ENCODE assay signal across 20 cellular contexts in genomic region chr19:29963576-29963975, GRCh38. TPM values are rescaled to one million over a fixed set of nuclear protein-coding genes. Genes with fewer than 3 reads are reported as not detected.
A peak's percentile ranks its signal among the peaks of the same experiment; 100 is the strongest.
DNase-seq lines count a peak whose midpoint lies in the region; ATAC-seq and TF ChIP-seq lines count a peak whose summit lies in the region.
"Had no signal": no experiment of that assay in that cellular context is flagged by ENCODE, and none has a peak within 500 bp of the region (broad histone marks: within the 10 kb centered on the region; RNA-seq: fewer than 3 reads in every experiment).

No MANE protein-coding gene starts in this region.

- no peaks in the 10 kb centered on the region for H3K27me3 Mint-ChIP-seq in WTC11 (ENCODE audit: low read depth)
- H3K27me3 Mint-ChIP-seq in naive thymus-derived CD4-positive, alpha-beta T cell = no peaks in the 10 kb centered on the region

- H3K36me3 ChIP-seq in naive thymus-derived CD4-positive, alpha-beta T cell (ENCODE audit: control insufficient read depth in 2 of 3, insufficient read depth in 3 of 3, low read length in 3 of 3) = no peaks in the 10 kb centered on the region
- H3K36me3 ChIP-seq: thoracic aorta had no signal

- no peak overlapping the region for H3K4me3 Mint-ChIP-seq in WTC11
- H3K4me3 Mint-ChIP-seq in naive thymus-derived CD4-positive, alpha-beta T cell = peak overlapping the region in 8 of 10 donors; percentile 37 to 76 (median 58)

- no peak for ATAC-seq in WTC11
- ATAC-seq in naive thymus-derived CD4-positive, alpha-beta T cell = no peak
- no peak for ATAC-seq in foreskin keratinocyte

- no peaks in the 10 kb centered on the region for H3K9me3 ChIP-seq in naive thymus-derived CD4-positive, alpha-beta T cell (ENCODE audit: control insufficient read depth in 2 of 3, low read length in 3 of 3)
- H3K9me3 ChIP-seq: thoracic aorta had no signal

- POLR2A ChIA-PET in WTC11 (lab: Charles Lee) = no interaction called here
- POLR2A ChIA-PET in naive thymus-derived CD4-positive, alpha-beta T cell (lab: Charles Lee) = interaction anchor here (1.0 kb wide), 1 partner anchor 22 kb away, joined by 3 read pairs; the partner anchor contains the start of gene URI1

- DNase-seq in NCI-H2107 treated with DMSO at 0.1 percent for 48 hours (lab: John Stamatoyannopoulos, UW; ENCODE audit: unreplicated experiment) (peak; percentile 22), NCI-H2107 (lab: John Stamatoyannopoulos, UW) (no peak), DMS 273 treated with DMSO at 0.1 percent for 48 hours (lab: John Stamatoyannopoulos, UW) (peak; percentile 29), WTC11 (ENCODE audit: low spot score) (no peak), foreskin keratinocyte (no peak), dermis blood vessel endothelial cell (no peak), T1000 (lab: John Stamatoyannopoulos, UW) (no peak)
- DNase-seq in naive thymus-derived CD4-positive, alpha-beta T cell = no peak
- DNase-seq: activated gamma-delta T cell treated with Interleukin-2 at 50 U/mL for 16 hours; aorta; DMS79 treated with DMSO at 0.1 percent for 48 hours; GM23248; kidney glomerular epithelial cell; MM.1S; NCI-H1694 treated with DMSO at 0.1 percent for 48 hours; NCI-H510A; Right ventricle myocardium superior; stimulated activated CD4-positive, alpha-beta T cell treated with anti-CD3 and anti-CD28 coated beads, Interleukin-12 subunit alpha, Interleukin-12 subunit beta, amount 100 ng/mL, for 4 hours had no signal

- no peaks in the 10 kb centered on the region for H3K36me3 Mint-ChIP-seq in WTC11
- peaks cover 0 to 12% (median 10%) of the 10 kb centered on the region in 5 donors for H3K36me3 Mint-ChIP-seq in naive thymus-derived CD4-positive, alpha-beta T cell

- peak overlapping the region; percentile 73; the same call in 1 of the 2 replicates for H3K27ac Mint-ChIP-seq in WTC11
- H3K27ac Mint-ChIP-seq in naive thymus-derived CD4-positive, alpha-beta T cell = peak overlapping the region in 5 of 9 donors; percentile 13 to 69 (median 46)

- H3K4me3 ChIP-seq in naive thymus-derived CD4-positive, alpha-beta T cell (ENCODE audit: low read length) = no peak overlapping the region
- H3K4me3 ChIP-seq: GM23248, thoracic aorta had no signal

- H3K27ac ChIP-seq in naive thymus-derived CD4-positive, alpha-beta T cell (ENCODE audit: low read depth, low read length) = no peak overlapping the region
- no peak overlapping the region for H3K27ac ChIP-seq in foreskin keratinocyte
- H3K27ac ChIP-seq: C4-2B, GM23248, thoracic aorta had no signal

- peaks cover 37% of the 10 kb centered on the region for H3K4me1 Mint-ChIP-seq in WTC11
- H3K4me1 Mint-ChIP-seq in naive thymus-derived CD4-positive, alpha-beta T cell = peaks cover 41 to 92% (median 88%) of the 10 kb centered on the region in 7 donors

- no peaks in the 10 kb centered on the region for H3K27me3 ChIP-seq in naive thymus-derived CD4-positive, alpha-beta T cell (ENCODE audit: control insufficient read depth in 2 of 2, insufficient read depth in 2 of 2, low read length in 2 of 2)
- no peaks in the 10 kb centered on the region for H3K27me3 ChIP-seq in foreskin keratinocyte

- intact Hi-C loops in naive thymus-derived CD4-positive, alpha-beta T cell (cut with micrococcal nuclease) = no loop called here

- CTCF ChIA-PET in WTC11 (lab: Charles Lee) = interaction anchor here (1.0 kb wide), 1 partner anchor 106 kb away, joined by 5 read pairs; no protein-coding TSS in a partner anchor
- CTCF ChIA-PET in naive thymus-derived CD4-positive, alpha-beta T cell (lab: Charles Lee) = interaction anchor here (0.6 kb wide), 1 partner anchor 86 kb away, joined by 5 read pairs; no protein-coding TSS in a partner anchor

- no peaks in the 10 kb centered on the region for H3K9me3 Mint-ChIP-seq in WTC11
- peaks cover 0 to 5% (median 0%) of the 10 kb centered on the region in 11 donors for H3K9me3 Mint-ChIP-seq in naive thymus-derived CD4-positive, alpha-beta T cell

- TF ChIP-seq CTCF in WTC11 (IDR thresholded peaks at IDR 0.05) (no peak), foreskin keratinocyte (conservative IDR thresholded peaks at IDR 0.05) (no peak)

- peaks cover 25 to 32% of the 10 kb centered on the region in 2 donors for H3K4me1 ChIP-seq in naive thymus-derived CD4-positive, alpha-beta T cell (ENCODE audit: control insufficient read depth in 2 of 2, insufficient read depth in 2 of 2, low read length in 2 of 2)
- peaks cover 16% of the 10 kb centered on the region for H3K4me1 ChIP-seq in foreskin keratinocyte

TF ChIP-seq in WTC11, 78 proteins besides CTCF, POLR2A, EP300 and RAD21:
- TF ChIP-seq MXD4 (CRISPR knock-in tag; IDR thresholded peaks at IDR 0.05; ENCODE audit: borderline replicate concordance) = no peak
- no peak for TF ChIP-seq TP53 (CRISPR knock-in tag; IDR thresholded peaks at IDR 0.05)
- TF ChIP-seq IRF2 (CRISPR knock-in tag; IDR thresholded peaks at IDR 0.05; ENCODE audit: borderline replicate concordance, low read depth) = no peak
- TF ChIP-seq, protein P1, sequence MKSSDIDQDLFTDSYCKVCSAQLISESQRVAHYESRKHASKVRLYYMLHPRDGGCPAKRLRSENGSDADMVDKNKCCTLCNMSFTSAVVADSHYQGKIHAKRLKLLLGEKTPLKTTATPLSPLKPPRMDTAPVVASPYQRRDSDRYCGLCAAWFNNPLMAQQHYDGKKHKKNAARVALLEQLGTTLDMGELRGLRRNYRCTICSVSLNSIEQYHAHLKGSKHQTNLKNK (CRISPR knock-in tag; IDR thresholded peaks at IDR 0.05) = no peak
- TF ChIP-seq, protein P2, sequence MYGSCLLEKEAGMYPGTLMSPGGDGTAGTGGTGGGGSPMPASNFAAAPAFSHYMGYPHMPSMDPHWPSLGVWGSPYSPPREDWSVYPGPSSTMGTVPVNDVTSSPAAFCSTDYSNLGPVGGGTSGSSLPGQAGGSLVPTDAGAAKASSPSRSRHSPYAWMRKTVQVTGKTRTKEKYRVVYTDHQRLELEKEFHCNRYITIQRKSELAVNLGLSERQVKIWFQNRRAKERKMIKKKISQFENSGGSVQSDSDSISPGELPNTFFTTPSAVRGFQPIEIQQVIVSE (CRISPR knock-in tag; IDR thresholded peaks at IDR 0.05; ENCODE audit: borderline replicate concordance) = no peak
- no peak for TF ChIP-seq NR3C1 (CRISPR knock-in tag; conservative IDR thresholded peaks at IDR 0.05; ENCODE audit: low read depth)
- TF ChIP-seq ZSCAN18 (CRISPR knock-in tag; IDR thresholded peaks at IDR 0.05) = no peak
- TF ChIP-seq TCF7 (CRISPR knock-in tag; IDR thresholded peaks at IDR 0.05; ENCODE audit: low read depth) = no peak
- no peak for TF ChIP-seq SOX15 (CRISPR knock-in tag; IDR thresholded peaks at IDR 0.05)
- no peak for TF ChIP-seq OVOL2 (CRISPR knock-in tag; IDR thresholded peaks at IDR 0.05; ENCODE audit: borderline replicate concordance)
- TF ChIP-seq GRHL2 (CRISPR knock-in tag; IDR thresholded peaks at IDR 0.05; ENCODE audit: insufficient replicate concordance, severe bottlenecking) = no peak
- TF ChIP-seq SMAD4 (CRISPR knock-in tag; IDR thresholded peaks at IDR 0.05) = no peak
- no peak for TF ChIP-seq CREB1 (CRISPR knock-in tag; IDR thresholded peaks at IDR 0.05)
- no peak for TF ChIP-seq ZNF416 (CRISPR knock-in tag; IDR thresholded peaks at IDR 0.05)
- TF ChIP-seq NR2C2 (CRISPR knock-in tag; IDR thresholded peaks at IDR 0.05) = no peak
- TF ChIP-seq, protein P3, sequence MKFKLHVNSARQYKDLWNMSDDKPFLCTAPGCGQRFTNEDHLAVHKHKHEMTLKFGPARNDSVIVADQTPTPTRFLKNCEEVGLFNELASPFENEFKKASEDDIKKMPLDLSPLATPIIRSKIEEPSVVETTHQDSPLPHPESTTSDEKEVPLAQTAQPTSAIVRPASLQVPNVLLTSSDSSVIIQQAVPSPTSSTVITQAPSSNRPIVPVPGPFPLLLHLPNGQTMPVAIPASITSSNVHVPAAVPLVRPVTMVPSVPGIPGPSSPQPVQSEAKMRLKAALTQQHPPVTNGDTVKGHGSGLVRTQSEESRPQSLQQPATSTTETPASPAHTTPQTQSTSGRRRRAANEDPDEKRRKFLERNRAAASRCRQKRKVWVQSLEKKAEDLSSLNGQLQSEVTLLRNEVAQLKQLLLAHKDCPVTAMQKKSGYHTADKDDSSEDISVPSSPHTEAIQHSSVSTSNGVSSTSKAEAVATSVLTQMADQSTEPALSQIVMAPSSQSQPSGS (CRISPR knock-in tag; IDR thresholded peaks at IDR 0.05; ENCODE audit: borderline replicate concordance, low read depth) = no peak
- TF ChIP-seq, protein P4, sequence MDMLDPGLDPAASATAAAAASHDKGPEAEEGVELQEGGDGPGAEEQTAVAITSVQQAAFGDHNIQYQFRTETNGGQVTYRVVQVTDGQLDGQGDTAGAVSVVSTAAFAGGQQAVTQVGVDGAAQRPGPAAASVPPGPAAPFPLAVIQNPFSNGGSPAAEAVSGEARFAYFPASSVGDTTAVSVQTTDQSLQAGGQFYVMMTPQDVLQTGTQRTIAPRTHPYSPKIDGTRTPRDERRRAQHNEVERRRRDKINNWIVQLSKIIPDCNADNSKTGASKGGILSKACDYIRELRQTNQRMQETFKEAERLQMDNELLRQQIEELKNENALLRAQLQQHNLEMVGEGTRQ (CRISPR knock-in tag; IDR thresholded peaks at IDR 0.05) = no peak
- TF ChIP-seq JAZF1 (CRISPR knock-in tag; IDR thresholded peaks at IDR 0.05) = no peak

RNA-seq across cellular contexts. Expression of gene URI1, which starts 21.5 kb away (rescaled TPM):
- total RNA-seq in WTC11 (2021) (56.9 to 59.5 TPM (median 57.1 TPM) in 3 replicates), foreskin keratinocyte (68.2 and 72.4 TPM in 2 replicates), dermis blood vessel endothelial cell (37.3 and 44.7 TPM in 2 replicates)
- 100 to 1,000 TPM in 1 of 5 experiments, 10 to 100 TPM in 4; 55.0 to 106 (median 71.8) TPM for total RNA-seq in naive thymus-derived CD4-positive, alpha-beta T cell
- 10 to 100 TPM; 17.5 to 27.3 TPM for polyA plus RNA-seq in naive thymus-derived CD4-positive, alpha-beta T cell
- 34.8 and 39.2 TPM in 2 replicates for polyA plus RNA-seq in foreskin keratinocyte

Comparison
In these comparisons a context has a peak if more than half of its experiments do, and no peak if none do; other contexts are left out.
1. DNase-seq: peak in NCI-H2107 treated with DMSO at 0.1 percent for 48 hours (single experiment) and DMS 273 treated with DMSO at 0.1 percent for 48 hours (single experiment); none in NCI-H2107 (single experiment), WTC11 (single experiment), naive thymus-derived CD4-positive, alpha-beta T cell (0 of 9), foreskin keratinocyte (0 of 2), dermis blood vessel endothelial cell (single experiment) and T1000 (single experiment).